ENCODE assay signal across 9 cellular contexts in the genomic region with DNA sequence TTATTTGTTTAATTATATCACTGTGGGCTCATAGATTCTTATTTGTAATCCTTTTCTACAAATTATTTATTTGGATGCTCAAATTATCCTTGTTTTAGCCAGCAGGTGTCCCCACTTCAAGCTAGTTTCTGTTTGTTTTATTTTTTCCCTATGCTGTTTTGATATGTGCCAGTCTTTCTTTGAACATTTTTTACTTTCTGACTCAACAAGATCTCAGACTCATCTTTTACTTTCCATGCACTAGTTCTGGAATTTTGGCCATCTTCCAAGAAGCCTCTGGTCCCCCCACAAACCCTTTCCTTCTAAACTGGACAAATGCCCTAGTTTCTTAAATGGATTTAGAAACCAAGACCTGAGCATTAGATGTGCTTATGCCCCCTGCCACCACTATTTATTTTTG. TPM values are rescaled to one million over a fixed set of nuclear protein-coding genes. Genes with fewer than 3 reads are reported as not detected.
A peak's percentile ranks its signal among the peaks of the same experiment; 100 is the strongest.
DNase-seq lines count a peak whose midpoint lies in the region; ATAC-seq and TF ChIP-seq lines count a peak whose summit lies in the region.
"Had no signal": no experiment of that assay in that cellular context is flagged by ENCODE, and none has a peak within 500 bp of the region (broad histone marks: within the 10 kb centered on the region; RNA-seq: fewer than 3 reads in every experiment).

No MANE protein-coding gene starts in this region.

- H3K4me1 Mint-ChIP-seq in MCF 10A (ENCODE audit: insufficient read depth, unreplicated experiment) (peaks cover 16% of the 10 kb centered on the region), nephron progenitor cell (no peaks in the 10 kb centered on the region)

- no peaks in the 10 kb centered on the region for H3K9me3 ChIP-seq in colonic mucosa

- no peak overlapping the region for H3K4me3 ChIP-seq in colonic mucosa

- H3K36me3 ChIP-seq in colonic mucosa = no peaks in the 10 kb centered on the region

- peak; percentile 41 for TF ChIP-seq CTCF in MCF 10A (IDR thresholded peaks at IDR 0.05; ENCODE audit: unreplicated experiment)
- TF ChIP-seq CTCF in nephron progenitor cell (IDR thresholded peaks at IDR 0.05) = peak; percentile 48
- TF ChIP-seq CTCF in colonic mucosa (IDR thresholded peaks at IDR 0.05) = no peak

- H3K27ac Mint-ChIP-seq in MCF 10A (ENCODE audit: low read depth, unreplicated experiment) = peak overlapping the region; percentile 68
- H3K27ac Mint-ChIP-seq in nephron progenitor cell = no peak overlapping the region

- no peaks in the 10 kb centered on the region for H3K27me3 ChIP-seq in colonic mucosa

- CTCF ChIA-PET in MCF 10A (lab: Yijun Ruan, JAX) = interaction anchor here (0.6 to 1.8 kb wide), 11 partner anchors 9 to 380 kb away, joined by 3 to 9 read pairs (median 5); no protein-coding TSS in a partner anchor

- no peak overlapping the region for H3K27ac ChIP-seq in colonic mucosa

- H3K36me3 Mint-ChIP-seq in MCF 10A (ENCODE audit: insufficient read depth, unreplicated experiment) (no peaks in the 10 kb centered on the region), nephron progenitor cell (ENCODE audit: low read depth) (no peaks in the 10 kb centered on the region)

- H3K4me3 Mint-ChIP-seq in MCF 10A (ENCODE audit: unreplicated experiment) = no peak overlapping the region
- no peak overlapping the region for H3K4me3 Mint-ChIP-seq in nephron progenitor cell

- POLR2A ChIA-PET in MCF 10A (lab: Yijun Ruan, JAX) = interaction anchor here (0.6 to 5.8 kb wide), 8 partner anchors 11 to 365 kb away, joined by 3 to 64 read pairs (median 9); a partner anchor contains a TSS

- no peak for ATAC-seq in HG03139 (IDR thresholded peaks at IDR 0.05; ENCODE audit: unreplicated experiment)

- H3K9me3 Mint-ChIP-seq in MCF 10A (ENCODE audit: unreplicated experiment) (no peaks in the 10 kb centered on the region), nephron progenitor cell (peaks cover 9% of the 10 kb centered on the region)

- intact Hi-C loops in MCF 10A (cut with micrococcal nuclease) (loop anchor here (1.0 to 5.0 kb wide), 5 partner anchors 94 to 380 kb away; a partner anchor contains a TSS), colonic mucosa (cut with DNase I) (no loop called here)

- H3K9ac ChIP-seq in colonic mucosa (ENCODE audit: low read depth in 2 of 2, low read length in 2 of 2) = no peak overlapping the region

- no TSS peak for BruUV-seq in MCF 10A (replicated peaks; lab: Mats Ljungman, UMichigan)

- H3K27me3 Mint-ChIP-seq in MCF 10A (ENCODE audit: insufficient read depth, unreplicated experiment) (no peaks in the 10 kb centered on the region), nephron progenitor cell (ENCODE audit: low read depth, poor library complexity) (peaks cover 14% of the 10 kb centered on the region)

- DNase-seq in DMS53 (lab: John Stamatoyannopoulos, UW) (peak; percentile 58), Kasumi-1 (lab: John Stamatoyannopoulos, UW) (peak; percentile 50 to 79), MCF 10A (ENCODE audit: unreplicated experiment) (peak; percentile 38), nephron progenitor cell (no peak), colonic mucosa (no peak), H4 (ENCODE audit: low spot score) (no peak)
- DNase-seq in stimulated activated CD4-positive, alpha-beta T cell treated with anti-CD3 and anti-CD28 coated beads, Interleukin-2, amount 100 ng/mL, for 48 hours = no peak
- DNase-seq: activated naive CD4-positive, alpha-beta T cell had no signal

- no peaks in the 10 kb centered on the region for H3K4me1 ChIP-seq in colonic mucosa

RNA-seq across cellular contexts. Expression of a gene that starts 11.5 kb away (rescaled TPM):
- total RNA-seq in MCF 10A (2022) (203 and 247 TPM in 2 replicates), colonic mucosa (100 to 1,000 TPM in 1 of 2 donors, 10 to 100 TPM in 1; 90.5 to 155 TPM)
- 57.6 and 71.6 TPM in 2 replicates for total RNA-seq in H4 (2014; rRNA removed; shearing (Covaris generic))

RNA-seq across cellular contexts. Expression of a gene that starts 16.9 kb away (rescaled TPM):
- total RNA-seq in MCF 10A (2022) = 33.1 and 35.1 TPM in 2 replicates
- 10 to 100 TPM; 14.4 to 34.8 TPM for total RNA-seq in colonic mucosa
- total RNA-seq in H4 (2014; rRNA removed; shearing (Covaris generic)) = 73.3 and 80.1 TPM in 2 replicates

Comparison
In these comparisons a context has a peak if more than half of its experiments do, and no peak if none do; other contexts are left out.
1. DNase-seq: peak in DMS53 (single experiment), Kasumi-1 (2 of 2) and MCF 10A (single experiment); none in nephron progenitor cell (single experiment), stimulated activated CD4-positive, alpha-beta T cell treated with anti-CD3 and anti-CD28 coated beads, Interleukin-2, amount 100 ng/mL, for 48 hours (0 of 2), colonic mucosa (single experiment) and H4 (single experiment).